16 cellular contexts compared by ENCODE assay signal in the genomic region with DNA sequence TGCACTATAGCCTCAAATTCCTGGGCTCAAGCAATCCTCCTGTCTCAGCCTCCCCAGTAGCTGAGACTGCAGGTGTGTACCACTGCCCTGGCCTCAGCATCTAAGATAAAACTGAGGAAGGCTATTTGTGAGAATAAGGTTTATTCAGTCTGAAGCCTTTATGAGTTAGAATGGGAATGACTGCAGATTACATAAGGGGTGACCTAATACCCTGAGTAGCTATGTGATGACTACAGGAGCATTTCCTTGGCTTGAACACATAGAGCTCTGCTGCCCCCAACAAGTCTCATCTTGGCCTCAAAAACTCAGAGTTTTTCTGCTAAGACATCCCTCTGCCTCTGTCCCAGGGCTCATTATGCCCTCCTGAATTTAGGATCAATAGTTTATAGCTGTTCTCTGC. TPM values are rescaled to one million over a fixed set of nuclear protein-coding genes. Genes with fewer than 3 reads are reported as not detected.
DNase-seq lines count a peak whose midpoint lies in the region; ATAC-seq, FAIRE-seq and TF ChIP-seq lines count a peak whose summit lies in the region.
"Had no signal": no experiment of that assay in that cellular context is flagged by ENCODE, and none has a peak within 500 bp of the region (broad histone marks: within the 10 kb centered on the region; RNA-seq: fewer than 3 reads in every experiment).

No MANE protein-coding gene starts in this region.

- peak; percentile 70 for DNase-seq in GM04504 (ENCODE audit: low read depth)
- DNase-seq in RWPE2 (ENCODE audit: low spot score) = no peak
- DNase-seq in epithelial cell of proximal tubule (ENCODE audit: low read depth) = peak; percentile 71
- DNase-seq in gastrocnemius medialis = no peak
- DNase-seq in right atrium auricular region (ENCODE audit: low spot score) = no peak
- DNase-seq in urothelium cell line (ENCODE audit: low spot score) = no peak
- no peak for DNase-seq in iPS-NIHi11 (ENCODE audit: low spot score)
- DNase-seq: activated T-cell treated with anti-CD3 and anti-CD28 coated beads for 4 hours; heart left ventricle; naive thymus-derived CD4-positive, alpha-beta T cell; NCI-H2107; stomach had no signal

- H3K27me3 ChIP-seq in RWPE2 (ENCODE audit: insufficient read depth, poor library complexity, severe bottlenecking) = no peaks in the 10 kb centered on the region
- no peaks in the 10 kb centered on the region for H3K27me3 ChIP-seq in gastrocnemius medialis
- no peaks in the 10 kb centered on the region for H3K27me3 ChIP-seq in right atrium auricular region
- H3K27me3 ChIP-seq: heart left ventricle, stomach had no signal

- FAIRE-seq in urothelium cell line (lab: Jason Lieb, UNC) = no peak

- H3K27ac ChIP-seq in RWPE2 (ENCODE audit: poor library complexity, severe bottlenecking) = no peak overlapping the region
- peak overlapping the region; percentile 21 to 68 (median 40) for H3K27ac ChIP-seq in gastrocnemius medialis
- no peak overlapping the region for H3K27ac ChIP-seq in right atrium auricular region

- intact Hi-C loops in gastrocnemius medialis (cut with DNase I; ENCODE audit: low total_unique reads) = no loop called here

- TF ChIP-seq POLR2A in gastrocnemius medialis (IDR thresholded peaks at IDR 0.05) = no peak

- peaks cover 85% of the 10 kb centered on the region for H3K36me3 ChIP-seq in RWPE2 (ENCODE audit: low read depth)
- no peaks in the 10 kb centered on the region for H3K36me3 ChIP-seq in gastrocnemius medialis
- H3K36me3 ChIP-seq in right atrium auricular region = peaks cover 4% of the 10 kb centered on the region

- ATAC-seq in RWPE2 (ENCODE audit: low read depth) (peak; percentile 71), gastrocnemius medialis (peak; percentile 15 to 49), GM18873 (IDR thresholded peaks at IDR 0.05; ENCODE audit: low FRiP score, unreplicated experiment) (no peak)
- ATAC-seq: left lobe of liver; naive thymus-derived CD4-positive, alpha-beta T cell; sciatic nerve had no signal

- H3K9me3 ChIP-seq in RWPE2 (ENCODE audit: severe bottlenecking) (no peaks in the 10 kb centered on the region), gastrocnemius medialis (no peaks in the 10 kb centered on the region), right atrium auricular region (no peaks in the 10 kb centered on the region)
- H3K9me3 ChIP-seq: HAP-1, heart left ventricle, stomach had no signal

- H3K4me1 ChIP-seq in RWPE2 (ENCODE audit: insufficient read depth, poor library complexity, severe bottlenecking) (peaks cover 68% of the 10 kb centered on the region), gastrocnemius medialis (peaks cover 29 to 53% of the 10 kb centered on the region in 2 donors), right atrium auricular region (peaks cover 0 to 7% of the 10 kb centered on the region in 2 donors)

- in situ Hi-C loops in gastrocnemius medialis (cut with MboI; ENCODE audit: low sequenced_read_pairs in 4 of 4) = no loop called here

- no peak overlapping the region for H3K4me3 ChIP-seq in RWPE2 (ENCODE audit: severe bottlenecking)
- no peak overlapping the region for H3K4me3 ChIP-seq in epithelial cell of proximal tubule (ENCODE audit: low read depth, low read length)
- H3K4me3 ChIP-seq in gastrocnemius medialis = no peak overlapping the region
- no peak overlapping the region for H3K4me3 ChIP-seq in right atrium auricular region
- H3K4me3 ChIP-seq: HAP-1, heart left ventricle, stomach had no signal

- TF ChIP-seq CTCF in RWPE2 (IDR thresholded peaks at IDR 0.05; ENCODE audit: poor library complexity, severe bottlenecking) = peak; percentile 71
- TF ChIP-seq CTCF in epithelial cell of proximal tubule (conservative IDR thresholded peaks at IDR 0.05; ENCODE audit: low read depth, low read length) = peak; percentile 41
- TF ChIP-seq CTCF in gastrocnemius medialis (IDR thresholded peaks at IDR 0.05 in 4 of 5, conservative IDR thresholded peaks at IDR 0.05 in 1 of 5) = no peak
- TF ChIP-seq CTCF in right atrium auricular region (IDR thresholded peaks at IDR 0.05) = no peak

RNA-seq across cellular contexts. Expression of a gene that starts 7.6 kb away (rescaled TPM):
- total RNA-seq in epithelial cell of proximal tubule (76.2 and 82.8 TPM in 2 replicates), gastrocnemius medialis (10 to 100 TPM; 14.1 to 33.0 (median 23.8) TPM), right atrium auricular region (10 to 100 TPM; 23.0 to 38.3 TPM)

RNA-seq across cellular contexts. Expression of a gene that starts 7.6 kb away (rescaled TPM):
- total RNA-seq in epithelial cell of proximal tubule = not detected in 2 replicates
- total RNA-seq in gastrocnemius medialis = 1 to 10 TPM; 1.6 to 8.5 (median 3.3) TPM
- 10 to 100 TPM; 24.4 to 34.9 TPM for total RNA-seq in right atrium auricular region

Comparison
In these comparisons a context has a peak if more than half of its experiments do, and no peak if none do; other contexts are left out.
1. DNase-seq: peak in GM04504 (single experiment) and epithelial cell of proximal tubule (single experiment); none in RWPE2 (single experiment), gastrocnemius medialis (0 of 2), right atrium auricular region (single experiment), urothelium cell line (single experiment) and iPS-NIHi11 (single experiment).
2. H3K27ac ChIP-seq: peak in gastrocnemius medialis (4 of 4); none in RWPE2 (single experiment) and right atrium auricular region (0 of 2).
3. CTCF ChIP-seq: peak in RWPE2 (single experiment) and epithelial cell of proximal tubule (single experiment); none in gastrocnemius medialis (0 of 5) and right atrium auricular region (0 of 2).